8 cellular contexts compared by ENCODE assay signal in genomic region chr14:73760598-73761586, GRCh38. TPM values are rescaled to one million over a fixed set of nuclear protein-coding genes. Genes with fewer than 3 reads are reported as not detected.
DNase-seq lines count a peak whose midpoint lies in the region; ATAC-seq and TF ChIP-seq lines count a peak whose summit lies in the region.

No MANE protein-coding gene starts in this region.

- H3K36me3 Mint-ChIP-seq in activated T-cell treated with anti-CD3 and anti-CD28 coated beads, Interleukin-2, amount 50 U/mL, for 4 hours (ENCODE audit: insufficient read depth) = peaks cover 2% of the 10 kb centered on the region
- H3K36me3 Mint-ChIP-seq in activated B cell treated with CpG ODN at 0.5 μM for 24 hours (ENCODE audit: low read depth) = peaks cover 8% of the 10 kb centered on the region

- no peaks in the 10 kb centered on the region for H3K27me3 Mint-ChIP-seq in activated T-cell treated with anti-CD3 and anti-CD28 coated beads, Interleukin-2, amount 50 U/mL, for 4 hours (ENCODE audit: low read depth)
- H3K27me3 Mint-ChIP-seq in activated B cell treated with CpG ODN at 0.5 μM for 24 hours = no peaks in the 10 kb centered on the region

- H3K4me3 ChIP-seq in iPS-18c (ENCODE audit: insufficient read depth, low read depth, low read length) = peak overlapping the region; percentile 46; the same call in 1 of the 2 replicates
- H3K4me3 ChIP-seq in thoracic aorta = peak overlapping the region; percentile 88

- peak in 1 of 2 donors; percentile 0 for ATAC-seq in activated T-cell treated with anti-CD3 and anti-CD28 coated beads, Interleukin-2, amount 50 U/mL, for 4 hours
- ATAC-seq in activated B cell treated with CpG ODN at 0.5 μM for 24 hours (ENCODE audit: low read depth) (no peak), thoracic aorta (ENCODE audit: insufficient number of reproducible peaks, low FRiP score, low read depth) (no peak)

- no peaks in the 10 kb centered on the region for H3K27me3 ChIP-seq in thoracic aorta (replicated peaks; ENCODE audit: insufficient read depth)

- H3K27ac ChIP-seq in thoracic aorta = peak overlapping the region; percentile 97 to 99

- peak overlapping the region; percentile 99 for H3K27ac Mint-ChIP-seq in activated B cell treated with CpG ODN at 0.5 μM for 24 hours

- H3K9me3 Mint-ChIP-seq in activated T-cell treated with anti-CD3 and anti-CD28 coated beads, Interleukin-2, amount 50 U/mL, for 4 hours = no peaks in the 10 kb centered on the region
- H3K9me3 Mint-ChIP-seq in activated B cell treated with CpG ODN at 0.5 μM for 24 hours = no peaks in the 10 kb centered on the region

- TF ChIP-seq CTCF in activated B cell treated with CpG ODN at 0.5 μM for 24 hours (IDR thresholded peaks at IDR 0.05) (no peak), thoracic aorta (IDR thresholded peaks at IDR 0.05) (no peak)

- DNase-seq in activated T-cell treated with anti-CD3 and anti-CD28 coated beads, Interleukin-2, amount 50 U/mL, for 4 hours = no peak
- DNase-seq in activated T-cell treated with anti-CD3 and anti-CD28 coated beads for 4 hours = no peak
- DNase-seq in activated B cell treated with CpG ODN at 0.5 μM for 24 hours = no peak
- DNase-seq in thoracic aorta (ENCODE audit: low spot score) = no peak
- no peak for DNase-seq in dedifferentiated amniotic fluid mesenchymal stem cell (ENCODE audit: extremely low spot score)
- no peak for DNase-seq in HuH-7.5 (ENCODE audit: low spot score)
- no peak for DNase-seq in kidney glomerular epithelial cell (lab: John Stamatoyannopoulos, UW)

- CTCF ChIA-PET in activated B cell treated with CpG ODN at 0.5 μM for 24 hours (lab: Charles Lee) = interaction anchor here (1.0 to 4.9 kb wide), 6 partner anchors 10 to 32 kb away, joined by 4 to 43 read pairs (median 18); no protein-coding TSS in a partner anchor

- peak overlapping the region; percentile 86 for H3K4me3 Mint-ChIP-seq in activated T-cell treated with anti-CD3 and anti-CD28 coated beads, Interleukin-2, amount 50 U/mL, for 4 hours
- H3K4me3 Mint-ChIP-seq in activated B cell treated with CpG ODN at 0.5 μM for 24 hours = peak overlapping the region; percentile 89

- H3K9me3 ChIP-seq in iPS-18c (ENCODE audit: control insufficient read depth, insufficient read depth, low read length) = no peaks in the 10 kb centered on the region
- H3K9me3 ChIP-seq in thoracic aorta = no peaks in the 10 kb centered on the region

- H3K36me3 ChIP-seq in thoracic aorta = no peaks in the 10 kb centered on the region

- POLR2A ChIA-PET in activated B cell treated with CpG ODN at 0.5 μM for 24 hours (lab: Charles Lee) = interaction anchor here (0.6 to 14.6 kb wide), 21 partner anchors 9 to 489 kb away, joined by 3 to 493 read pairs (median 6); partner anchors contain the start of genes PNMA1, PTGR2, RIOX1 and ZNF410

- peaks cover 81% of the 10 kb centered on the region for H3K4me1 Mint-ChIP-seq in activated T-cell treated with anti-CD3 and anti-CD28 coated beads, Interleukin-2, amount 50 U/mL, for 4 hours (ENCODE audit: low read depth)
- peaks cover 86% of the 10 kb centered on the region for H3K4me1 Mint-ChIP-seq in activated B cell treated with CpG ODN at 0.5 μM for 24 hours

- intact Hi-C loops in activated B cell treated with CpG ODN at 0.5 μM for 24 hours (cut with micrococcal nuclease) = loop anchor here (1.0 to 5.0 kb wide), 6 partner anchors 9 to 1516 kb away; partner anchors contain the start of genes FOS and PNMA1

- peaks cover 58 to 86% of the 10 kb centered on the region in 2 donors for H3K4me1 ChIP-seq in thoracic aorta (ENCODE audit: control insufficient read depth in 1 of 2, low read depth in 2 of 2)

RNA-seq across cellular contexts. Expression of gene PNMA1, which starts 46.7 kb away (rescaled TPM):
- 10 to 100 TPM; 41.0 to 55.2 (median 50.8) TPM for total RNA-seq in activated T-cell treated with anti-CD3 and anti-CD28 coated beads, Interleukin-2, amount 50 U/mL, for 4 hours
- total RNA-seq in activated B cell treated with CpG ODN at 0.5 μM for 24 hours = 19.9 and 22.2 TPM in 2 replicates
- 10 to 100 TPM; 27.3 to 37.4 TPM for total RNA-seq in thoracic aorta
